10 cellular contexts compared by ENCODE assay signal in genomic region chr4:59238212-59238611, GRCh38.
"Had no signal": no experiment of that assay in that cellular context is flagged by ENCODE, and none has a peak within 500 bp of the region (broad histone marks: within the 10 kb centered on the region; RNA-seq: fewer than 3 reads in every experiment).

No MANE protein-coding gene starts in this region.

- H3K36me3 ChIP-seq: HAP-1 had no signal

- DNase-seq: GM23248, GOT3, H7, H9, HCEC 1CT, HFFc6 had no signal

- H3K4me3 ChIP-seq: GM23248, GM23338, HAP-1 had no signal

- H3K9ac ChIP-seq: GM23248 had no signal

- FAIRE-seq: H54 had no signal

- H3K27ac Mint-ChIP-seq: GM23338, HFFc6 had no signal

- H3K27ac ChIP-seq: GM23248 had no signal

- H2AFZ ChIP-seq: GM23248, GM23338 had no signal

- ATAC-seq: GM23338, HCT116 had no signal

- H3K4me3 Mint-ChIP-seq: GM23338, H9, HFFc6 had no signal

- H3K9me3 ChIP-seq: HAP-1 had no signal
